34 cellular contexts compared by ENCODE assay signal in genomic region chr20:35944189-35944588, GRCh38. TPM values are rescaled to one million over a fixed set of nuclear protein-coding genes. Genes with fewer than 3 reads are reported as not detected.
"Had no signal": no experiment of that assay in that cellular context is flagged by ENCODE, and none has a peak within 500 bp of the region (broad histone marks: within the 10 kb centered on the region; RNA-seq: fewer than 3 reads in every experiment).

No MANE protein-coding gene starts in this region.

- H3K4me3 ChIP-seq: adrenal gland, ascending aorta, breast epithelium, cardiac muscle cell, coronary artery, dorsolateral prefrontal cortex, esophagus squamous epithelium, gastroesophageal sphincter, heart right ventricle had no signal

- H3K36me3 ChIP-seq: breast epithelium had no signal

- H3K27me3 Mint-ChIP-seq: activated B cell treated with CpG ODN at 0.5 μM for 24 hours; activated CD8-positive, alpha-beta T cell treated with anti-CD3 and anti-CD28 coated beads for 36 hours; activated naive CD4-positive, alpha-beta T cell treated with anti-CD3 and anti-CD28 coated beads, Interleukin-2, amount 50 U/mL, for 24 hours; activated naive CD8-positive, alpha-beta T cell treated with anti-CD3 and anti-CD28 coated beads for 36 hours; activated naive CD8-positive, alpha-beta T cell treated with anti-CD3 and anti-CD28 coated beads, Interleukin-2, amount 50 U/mL, for 24 hours; brain; central memory CD8-positive, alpha-beta T cell; dendritic cell treated with granulocyte-macrophage colony-stimulating factor and Interleukin-4, amounts not matched to agents 40 ng/mL and 50 ng/mL, for 4 days; T-helper 17 cell had no signal

- ATAC-seq: activated CD4-positive, CD25-positive, alpha-beta regulatory T cell treated with anti-CD3 and anti-CD28 coated beads, Interleukin-2, amount 50 U/mL, for 24 hours; activated CD8-positive, alpha-beta T cell treated with anti-CD3 and anti-CD28 coated beads for 36 hours; activated naive CD8-positive, alpha-beta T cell treated with anti-CD3 and anti-CD28 coated beads, Interleukin-2, amount 50 U/mL, for 24 hours; activated T-cell treated with anti-CD3 and anti-CD28 coated beads, Interleukin-2, amount 50 U/mL, for 72 hours; gastroesophageal sphincter; heart right ventricle; T-helper 17 cell had no signal

- H3K4me1 ChIP-seq: adrenal gland, breast epithelium, esophagus squamous epithelium had no signal

- DNase-seq: activated B cell treated with CpG ODN at 0.5 μM for 24 hours; activated CD4-positive, alpha-beta T cell treated with anti-CD3 and anti-CD28 coated beads for 48 hours; activated CD4-positive, alpha-beta T cell treated with anti-CD3 and anti-CD28 coated beads, Interleukin-2, amount 50 U/mL, for 1 hour; activated CD4-positive, alpha-beta T cell treated with anti-CD3 and anti-CD28 coated beads, Interleukin-2, amount 50 U/mL, for 48 hours; activated CD8-positive, alpha-beta memory T cell treated with anti-CD3 and anti-CD28 coated beads for 24 hours; activated CD8-positive, alpha-beta T cell treated with anti-CD3 and anti-CD28 coated beads for 36 hours; activated effector memory CD4-positive, alpha-beta T cell treated with Interleukin-2 at 50 U/mL for 16 hours; activated naive CD4-positive, alpha-beta T cell treated with anti-CD3 and anti-CD28 coated beads for 36 hours; activated naive CD8-positive, alpha-beta T cell treated with anti-CD3 and anti-CD28 coated beads for 36 hours; activated naive CD8-positive, alpha-beta T cell treated with anti-CD3 and anti-CD28 coated beads, Interleukin-2, amount 50 U/mL, for 24 hours; activated T-cell treated with anti-CD3 and anti-CD28 coated beads, Interleukin-2, amount 50 U/mL, for 72 hours; adrenal gland; amygdala; dorsolateral prefrontal cortex; effector memory CD4-positive, alpha-beta T cell; esophagus squamous epithelium; foreskin melanocyte; heart right ventricle; T-helper 1 cell; T-helper 17 cell; T1000; WERI-Rb-1 had no signal

- H3K27me3 ChIP-seq: adrenal gland, ascending aorta, breast epithelium, cardiac muscle cell, dorsolateral prefrontal cortex, esophagus squamous epithelium, gastroesophageal sphincter, heart right ventricle had no signal

- H3K27ac Mint-ChIP-seq: activated B cell treated with CpG ODN at 0.5 μM for 24 hours; activated naive CD4-positive, alpha-beta T cell treated with anti-CD3 and anti-CD28 coated beads for 36 hours; activated naive CD8-positive, alpha-beta T cell treated with anti-CD3 and anti-CD28 coated beads for 36 hours; activated naive CD8-positive, alpha-beta T cell treated with anti-CD3 and anti-CD28 coated beads, Interleukin-2, amount 50 U/mL, for 24 hours; dendritic cell treated with granulocyte-macrophage colony-stimulating factor and Interleukin-4, amounts not matched to agents 40 ng/mL and 50 ng/mL, for 4 days; T-helper 17 cell; T-helper 2 cell treated with Interferon-gamma antibody and Interleukin-4, amounts not matched to agents 5 μg/mL and 100 μg/mL, for 36 hours had no signal

- H3K27ac ChIP-seq: adrenal gland, ascending aorta, breast epithelium, cardiac muscle cell, coronary artery, dorsolateral prefrontal cortex, epithelial cell of prostate, esophagus squamous epithelium, gastroesophageal sphincter, heart right ventricle, WERI-Rb-1 had no signal

- H3K4me3 Mint-ChIP-seq: activated B cell treated with CpG ODN at 0.5 μM for 24 hours; activated CD8-positive, alpha-beta T cell treated with anti-CD3 and anti-CD28 coated beads for 36 hours; activated naive CD4-positive, alpha-beta T cell treated with anti-CD3 and anti-CD28 coated beads for 36 hours; activated naive CD4-positive, alpha-beta T cell treated with anti-CD3 and anti-CD28 coated beads, Interleukin-2, amount 50 U/mL, for 24 hours; activated naive CD8-positive, alpha-beta T cell treated with anti-CD3 and anti-CD28 coated beads for 36 hours; activated naive CD8-positive, alpha-beta T cell treated with anti-CD3 and anti-CD28 coated beads, Interleukin-2, amount 50 U/mL, for 24 hours; activated T-cell treated with anti-CD3 and anti-CD28 coated beads, Interleukin-2, amount 50 U/mL, for 72 hours; brain; central memory CD8-positive, alpha-beta T cell; dendritic cell treated with granulocyte-macrophage colony-stimulating factor and Interleukin-4, amounts not matched to agents 40 ng/mL and 50 ng/mL, for 4 days; T-helper 17 cell; T-helper 2 cell treated with Interferon-gamma antibody and Interleukin-4, amounts not matched to agents 5 μg/mL and 100 μg/mL, for 36 hours had no signal

- H3K9me3 ChIP-seq: adrenal gland, ascending aorta, breast epithelium, esophagus squamous epithelium, gastroesophageal sphincter, heart right ventricle had no signal

- H3K9me3 Mint-ChIP-seq: activated B cell treated with CpG ODN at 0.5 μM for 24 hours; activated CD8-positive, alpha-beta T cell treated with anti-CD3 and anti-CD28 coated beads for 36 hours; activated naive CD4-positive, alpha-beta T cell treated with anti-CD3 and anti-CD28 coated beads for 36 hours; activated naive CD4-positive, alpha-beta T cell treated with anti-CD3 and anti-CD28 coated beads, Interleukin-2, amount 50 U/mL, for 24 hours; activated naive CD8-positive, alpha-beta T cell treated with anti-CD3 and anti-CD28 coated beads for 36 hours; activated naive CD8-positive, alpha-beta T cell treated with anti-CD3 and anti-CD28 coated beads, Interleukin-2, amount 50 U/mL, for 24 hours; activated T-cell treated with anti-CD3 and anti-CD28 coated beads, Interleukin-2, amount 50 U/mL, for 72 hours; brain; central memory CD8-positive, alpha-beta T cell; dendritic cell treated with granulocyte-macrophage colony-stimulating factor and Interleukin-4, amounts not matched to agents 40 ng/mL and 50 ng/mL, for 4 days; T-helper 2 cell treated with Interferon-gamma antibody and Interleukin-4, amounts not matched to agents 5 μg/mL and 100 μg/mL, for 36 hours had no signal

- H3K4me1 Mint-ChIP-seq: activated B cell treated with CpG ODN at 0.5 μM for 24 hours; activated naive CD8-positive, alpha-beta T cell treated with anti-CD3 and anti-CD28 coated beads for 36 hours; activated naive CD8-positive, alpha-beta T cell treated with anti-CD3 and anti-CD28 coated beads, Interleukin-2, amount 50 U/mL, for 24 hours had no signal

RNA-seq across cellular contexts. Expression of gene CNBD2, which starts 24.2 kb away (rescaled TPM):
- total RNA-seq: ascending aorta had no signal
